In the genomic region with DNA sequence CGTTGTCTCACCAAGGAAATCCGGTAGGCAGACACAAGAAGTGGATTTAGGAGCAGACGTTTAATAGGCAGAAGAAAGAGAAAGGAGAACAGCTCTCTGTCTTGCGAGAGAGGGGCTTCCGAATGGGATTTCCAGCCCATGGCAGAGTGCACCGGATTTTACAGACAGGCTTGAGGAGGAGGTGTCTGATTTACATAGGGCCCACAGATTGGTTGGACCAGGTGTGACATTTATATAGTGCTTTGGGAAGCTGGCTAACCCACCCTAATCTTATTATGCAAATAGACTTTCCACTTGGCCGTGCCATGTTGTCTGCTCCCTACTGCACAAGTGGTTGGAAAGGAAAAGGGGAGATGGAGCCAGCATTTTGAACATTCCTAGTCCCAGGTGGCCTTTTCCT, we compare ENCODE assay signal across 17 cellular contexts. TPM values are rescaled to one million over a fixed set of nuclear protein-coding genes. Genes with fewer than 3 reads are reported as not detected.
DNase-seq lines count a peak whose midpoint lies in the region; ATAC-seq and TF ChIP-seq lines count a peak whose summit lies in the region.
"Had no signal": no experiment of that assay in that cellular context is flagged by ENCODE, and none has a peak within 500 bp of the region (broad histone marks: within the 10 kb centered on the region; RNA-seq: fewer than 3 reads in every experiment).

No MANE protein-coding gene starts in this region.

- no peak overlapping the region for H3K4me2 ChIP-seq in H9 (ENCODE audit: insufficient read depth, insufficient read length, low read length)

- no peak overlapping the region for H3K9ac ChIP-seq in H9 (ENCODE audit: extremely low read depth, insufficient read length, low read length)

- H3K4me3 Mint-ChIP-seq in activated CD4-positive, alpha-beta T cell treated with anti-CD3 and anti-CD28 coated beads for 36 hours = no peak overlapping the region
- no peak overlapping the region for H3K4me3 Mint-ChIP-seq in H9
- H3K4me3 Mint-ChIP-seq: activated B cell treated with CpG ODN at 0.5 μM for 24 hours, type B pancreatic cell had no signal

- H3K27me3 Mint-ChIP-seq in activated CD4-positive, alpha-beta T cell treated with anti-CD3 and anti-CD28 coated beads for 36 hours = peaks cover 4% of the 10 kb centered on the region
- peaks cover 3% of the 10 kb centered on the region; the same call in 1 of the 2 replicates for H3K27me3 Mint-ChIP-seq in H9 (ENCODE audit: low read depth)
- H3K27me3 Mint-ChIP-seq: activated B cell treated with CpG ODN at 0.5 μM for 24 hours, type B pancreatic cell had no signal

- no peak overlapping the region for H3K14ac ChIP-seq in H9 (ENCODE audit: insufficient read depth, low read length)

- H2BK5ac ChIP-seq in H9 (ENCODE audit: insufficient read length, low read length) = no peak overlapping the region

- no peak overlapping the region for H3T11ph ChIP-seq in H9 (ENCODE audit: low read length)

- no peak overlapping the region for H2AK5ac ChIP-seq in H9 (ENCODE audit: insufficient read length, low read length)

- H3K79me2 ChIP-seq in H9 (ENCODE audit: insufficient read depth, low read length) = no peaks in the 10 kb centered on the region

- H3K27ac Mint-ChIP-seq in activated CD4-positive, alpha-beta T cell treated with anti-CD3 and anti-CD28 coated beads for 36 hours = no peak overlapping the region
- no peak overlapping the region; a peak in 3 of 7 replicates for H3K27ac Mint-ChIP-seq in H9
- H3K27ac Mint-ChIP-seq: activated B cell treated with CpG ODN at 0.5 μM for 24 hours, type B pancreatic cell had no signal

- peak in 1 of 5 donors; percentile 37 for DNase-seq in heart left ventricle
- DNase-seq in right cardiac atrium = no peak
- DNase-seq in NCI-H82 (lab: John Stamatoyannopoulos, UW) = peak; percentile 97
- DNase-seq in left ventricle myocardium inferior = no peak
- no peak for DNase-seq in activated CD4-positive, alpha-beta T cell treated with anti-CD3 and anti-CD28 coated beads for 36 hours
- DNase-seq in H9 = no peak
- no peak for DNase-seq in SIG-M5 (lab: John Stamatoyannopoulos, UW)
- DNase-seq: activated B cell treated with CpG ODN at 0.5 μM for 24 hours; Calu3; cortex of kidney; Karpas-422; posterior cingulate gyrus; stimulated activated CD4-positive, alpha-beta T cell treated with anti-CD3 and anti-CD28 coated beads, Interleukin-1b, Interleukin-23, amount 100 ng/mL, for 48 hours had no signal

- WGBS in heart left ventricle, 4 donors = 39 to 50% (median 41%) methylated on average over 7 of the region's 7 CpGs
- WGBS in right cardiac atrium = 58% methylated on average over 7 of the region's 7 CpGs
- WGBS in H9 (ENCODE audit: extremely low coverage, insufficient read length, low lambda C conversion rate) = no CpG with 5 or more reads among the region's 7 CpGs

- no peak overlapping the region for H2BK20ac ChIP-seq in H9 (ENCODE audit: low read depth, low read length, poor library complexity, severe bottlenecking)

- no peak overlapping the region for H3K56ac ChIP-seq in H9 (ENCODE audit: insufficient read length, low read depth, low read length)

- TF ChIP-seq POLR2A in heart left ventricle (IDR thresholded peaks at IDR 0.05) = no peak

- H3K4me1 ChIP-seq in heart left ventricle (peaks cover 0 to 20% (median 0%) of the 10 kb centered on the region in 12 donors), right cardiac atrium (ENCODE audit: control insufficient read depth, insufficient read depth, low read length) (no peaks in the 10 kb centered on the region), left ventricle myocardium inferior (peaks cover 16% of the 10 kb centered on the region), H9 (ENCODE audit: insufficient read depth, low read length) (peaks cover 2% of the 10 kb centered on the region; the same call in 1 of the 2 replicates)
- H3K4me1 ChIP-seq: SJSA1 had no signal

- H3K27ac ChIP-seq in heart left ventricle (no peak overlapping the region), right cardiac atrium (ENCODE audit: low read length) (no peak overlapping the region), left ventricle myocardium inferior (replicated peaks) (no peak overlapping the region), H9 (ENCODE audit: insufficient read length, low read depth, low read length) (no peak overlapping the region)
- H3K27ac ChIP-seq: SJSA1 had no signal

- H2BK15ac ChIP-seq in H9 (ENCODE audit: low read depth, low read length) = no peak overlapping the region

- H3K27me3 ChIP-seq in heart left ventricle (no peaks in the 10 kb centered on the region), right cardiac atrium (ENCODE audit: control insufficient read depth, insufficient read depth) (no peaks in the 10 kb centered on the region), left ventricle myocardium inferior (ENCODE audit: low read depth) (no peaks in the 10 kb centered on the region), H9 (ENCODE audit: insufficient read depth, low read length) (no peaks in the 10 kb centered on the region)
- H3K27me3 ChIP-seq: SJSA1 had no signal

- ATAC-seq in heart left ventricle = peak; percentile 59 to 83 (median 73)
- no peak for ATAC-seq in right cardiac atrium
- no peak for ATAC-seq in activated CD4-positive, alpha-beta T cell treated with anti-CD3 and anti-CD28 coated beads for 36 hours
- ATAC-seq in SK-N-SH treated with all-trans-retinoic acid at 6 μM for 48 hours = no peak
- ATAC-seq: GM12878 had no signal

- no peak overlapping the region for H2BK12ac ChIP-seq in H9 (ENCODE audit: insufficient read length, low read depth, low read length)

- TF ChIP-seq CTCF in heart left ventricle (IDR thresholded peaks at IDR 0.05) (no peak), left ventricle myocardium inferior (IDR thresholded peaks at IDR 0.05; ENCODE audit: borderline replicate concordance) (no peak), H9 (conservative IDR thresholded peaks at IDR 0.05) (no peak)

- H4K20me1 ChIP-seq in H9 (ENCODE audit: control insufficient read depth, insufficient read depth, insufficient read length) = no peaks in the 10 kb centered on the region

- H3K23ac ChIP-seq in H9 (ENCODE audit: insufficient read length, low read depth, low read length) = no peak overlapping the region

- H4K5ac ChIP-seq in H9 (ENCODE audit: insufficient read length, low read depth, low read length) = no peak overlapping the region

- intact Hi-C loops in heart left ventricle (cut with DNase I) = no loop called here
- intact Hi-C loops in right cardiac atrium (cut with DNase I) = no loop called here
- intact Hi-C loops in left ventricle myocardium inferior (cut with micrococcal nuclease) = no loop called here
- intact Hi-C loops in activated CD4-positive, alpha-beta T cell treated with anti-CD3 and anti-CD28 coated beads for 36 hours (cut with DNase I, micrococcal nuclease) = no loop called here

- no peaks in the 10 kb centered on the region for H3K36me3 ChIP-seq in heart left ventricle
- no peaks in the 10 kb centered on the region for H3K36me3 ChIP-seq in left ventricle myocardium inferior
- H3K36me3 ChIP-seq: SJSA1 had no signal

- H3K4me3 ChIP-seq in heart left ventricle (peak overlapping the region in 6 of 12 donors; percentile 3 to 23 (median 18)), right cardiac atrium (ENCODE audit: low read length) (no peak overlapping the region), left ventricle myocardium inferior (peak overlapping the region; percentile 38)
- H3K4me3 ChIP-seq: GM12878, SJSA1 had no signal

- H3K36me3 Mint-ChIP-seq in activated CD4-positive, alpha-beta T cell treated with anti-CD3 and anti-CD28 coated beads for 36 hours (ENCODE audit: low read depth) = no peaks in the 10 kb centered on the region
- H3K36me3 Mint-ChIP-seq in H9 (ENCODE audit: insufficient read depth in 1 of 3, low read depth in 3 of 3) = peaks cover 0 to 2% (median 0%) of the 10 kb centered on the region in 3 experiments; a peak in 2 of 7 replicates
- H3K36me3 Mint-ChIP-seq: type B pancreatic cell had no signal

- H3K9me3 Mint-ChIP-seq in activated CD4-positive, alpha-beta T cell treated with anti-CD3 and anti-CD28 coated beads for 36 hours (ENCODE audit: low read depth) = no peaks in the 10 kb centered on the region
- no peaks in the 10 kb centered on the region for H3K9me3 Mint-ChIP-seq in H9
- H3K9me3 Mint-ChIP-seq: activated B cell treated with CpG ODN at 0.5 μM for 24 hours, type B pancreatic cell had no signal

- no peak overlapping the region for H3K4ac ChIP-seq in H9 (ENCODE audit: low read depth, low read length)

- no peak overlapping the region for H4K8ac ChIP-seq in H9 (replicated peaks; ENCODE audit: insufficient read length, low read depth, low read length)

- no peak overlapping the region for H2AFZ ChIP-seq in H9 (ENCODE audit: low read length)

- POLR2A ChIA-PET in activated CD4-positive, alpha-beta T cell treated with anti-CD3 and anti-CD28 coated beads for 36 hours (lab: Charles Lee) = no interaction called here

- H3K23me2 ChIP-seq in H9 (ENCODE audit: insufficient read length, low read depth, low read length, poor library complexity, severe bottlenecking) = no peaks in the 10 kb centered on the region

- CTCF ChIA-PET in activated CD4-positive, alpha-beta T cell treated with anti-CD3 and anti-CD28 coated beads for 36 hours (lab: Charles Lee) = interaction anchor here (1.2 kb wide), 1 partner anchor 10 kb away, joined by 6 read pairs; no protein-coding TSS in a partner anchor

- no peaks in the 10 kb centered on the region for H3K79me1 ChIP-seq in H9 (ENCODE audit: insufficient read depth, low read depth, low read length, poor library complexity, severe bottlenecking)

- H3K18ac ChIP-seq in H9 (ENCODE audit: insufficient read length, low read depth, low read length) = no peak overlapping the region

- H2BK120ac ChIP-seq in H9 (ENCODE audit: low read depth, low read length, poor library complexity, severe bottlenecking) = no peak overlapping the region

- H3K9me3 ChIP-seq in heart left ventricle (no peaks in the 10 kb centered on the region), right cardiac atrium (ENCODE audit: control insufficient read depth, low read length) (no peaks in the 10 kb centered on the region), left ventricle myocardium inferior (replicated peaks) (no peaks in the 10 kb centered on the region), H9 (ENCODE audit: control insufficient read depth, low read depth, low read length) (no peaks in the 10 kb centered on the region)
- H3K9me3 ChIP-seq: SJSA1 had no signal

- H4K91ac ChIP-seq in H9 (ENCODE audit: insufficient read length, low read depth, low read length) = no peak overlapping the region

- H3K4me1 Mint-ChIP-seq in activated CD4-positive, alpha-beta T cell treated with anti-CD3 and anti-CD28 coated beads for 36 hours = no peaks in the 10 kb centered on the region
- H3K4me1 Mint-ChIP-seq in H9 = peaks cover 9 to 19% of the 10 kb centered on the region in 2 experiments
- H3K4me1 Mint-ChIP-seq: activated B cell treated with CpG ODN at 0.5 μM for 24 hours had no signal

RNA-seq across cellular contexts. Expression of gene ANKMY2, which starts 57.8 kb away (rescaled TPM):
- total RNA-seq in heart left ventricle (10 to 100 TPM; 17.7 to 44.3 (median 28.3) TPM), right cardiac atrium (10 to 100 TPM; 28.4 to 41.3 (median 34.4) TPM), left ventricle myocardium inferior (28.9 TPM), H9 (2021) (10.4 and 12.7 TPM in 2 replicates)
- polyA plus RNA-seq in heart left ventricle (10 to 100 TPM; 10.3 to 17.2 TPM), right cardiac atrium (23.7 TPM)
- total RNA-seq in activated CD4-positive, alpha-beta T cell treated with anti-CD3 and anti-CD28 coated beads for 36 hours = 10 to 100 TPM in 1 of 2 experiments, 1 to 10 TPM in 1; 9.0 to 10.1 TPM

RNA-seq across cellular contexts. Expression of gene BZW2, which starts 58.2 kb away (rescaled TPM):
- total RNA-seq in heart left ventricle (100 to 1,000 TPM; 195 to 808 (median 308) TPM), right cardiac atrium (100 to 1,000 TPM; 124 to 214 (median 175) TPM), left ventricle myocardium inferior (308 TPM), H9 (2021) (60.2 and 64.6 TPM in 2 replicates)
- polyA plus RNA-seq in heart left ventricle (100 to 1,000 TPM; 214 to 253 TPM), right cardiac atrium (180 TPM)
- total RNA-seq in activated CD4-positive, alpha-beta T cell treated with anti-CD3 and anti-CD28 coated beads for 36 hours = 100 to 1,000 TPM; 106 to 113 TPM

Comparison
In these comparisons a context has a peak if more than half of its experiments do, and no peak if none do; other contexts are left out.
1. ATAC-seq: peak in heart left ventricle (4 of 4); none in right cardiac atrium (0 of 2), activated CD4-positive, alpha-beta T cell treated with anti-CD3 and anti-CD28 coated beads for 36 hours (single experiment) and SK-N-SH treated with all-trans-retinoic acid at 6 μM for 48 hours (single experiment).